29 cellular contexts compared by ENCODE assay signal in genomic region chr13:87361216-87361615, GRCh38.
"Had no signal": no experiment of that assay in that cellular context is flagged by ENCODE, and none has a peak within 500 bp of the region (broad histone marks: within the 10 kb centered on the region; RNA-seq: fewer than 3 reads in every experiment).

No MANE protein-coding gene starts in this region.

- DNase-seq: activated effector memory CD4-positive, alpha-beta T cell treated with anti-CD3 and anti-CD28 coated beads, Interleukin-2, amount 50 U/mL, for 16 hours; activated effector memory CD4-positive, alpha-beta T cell treated with Interleukin-2 at 50 U/mL for 16 hours; activated gamma-delta T cell; activated gamma-delta T cell treated with Interleukin-2 at 50 U/mL for 16 hours; activated naive CD4-positive, alpha-beta T cell; activated naive CD4-positive, alpha-beta T cell treated with anti-CD3 and anti-CD28 coated beads for 36 hours; activated naive CD4-positive, alpha-beta T cell treated with anti-CD3 and anti-CD28 coated beads, Interleukin-2, amount 10 ng/mL, durations not matched to agents 7 days and 5 days; activated naive CD4-positive, alpha-beta T cell treated with anti-CD3 and anti-CD28 coated beads, Interleukin-2, amount 50 U/mL, for 16 hours; activated naive CD4-positive, alpha-beta T cell treated with Interleukin-2 at 50 U/mL for 16 hours; activated naive CD8-positive, alpha-beta T cell treated with anti-CD3 and anti-CD28 coated beads for 36 hours; activated naive CD8-positive, alpha-beta T cell treated with anti-CD3 and anti-CD28 coated beads, Interleukin-2, amount 10 ng/mL, durations not matched to agents 7 days and 5 days; activated naive CD8-positive, alpha-beta T cell treated with anti-CD3 and anti-CD28 coated beads, Interleukin-2, amount 50 U/mL, for 24 hours; activated T-cell treated with anti-CD3 and anti-CD28 coated beads, Interleukin-2, amount 50 U/mL, for 1 hour; activated T-cell treated with anti-CD3 and anti-CD28 coated beads, Interleukin-2, amount 50 U/mL, for 24 hours; activated T-cell treated with anti-CD3 and anti-CD28 coated beads, Interleukin-2, amount 50 U/mL, for 4 hours; activated T-cell treated with anti-CD3 and anti-CD28 coated beads, Interleukin-2, amount 50 U/mL, for 48 hours; activated T-cell treated with anti-CD3 and anti-CD28 coated beads, Interleukin-2, amount 50 U/mL, for 72 hours; adrenal gland; amniotic stem cell; amygdala; anterior cingulate cortex; aorta; body of pancreas; brain microvascular endothelial cell; caudate nucleus; central memory CD4-positive, alpha-beta T cell; cerebellar nuclear complex had no signal

- ATAC-seq: activated naive CD4-positive, alpha-beta T cell treated with anti-CD3 and anti-CD28 coated beads, Interleukin-2, amount 50 U/mL, for 72 hours; activated naive CD8-positive, alpha-beta T cell treated with anti-CD3 and anti-CD28 coated beads, Interleukin-2, amount 50 U/mL, for 24 hours; activated T-cell treated with anti-CD3 and anti-CD28 coated beads, Interleukin-2, amount 50 U/mL, for 4 hours; activated T-cell treated with anti-CD3 and anti-CD28 coated beads, Interleukin-2, amount 50 U/mL, for 72 hours; activated T-helper 17 cell treated with anti-CD3 and anti-CD28 coated beads, Interleukin-2, amount 50 U/mL, for 72 hours; body of pancreas had no signal
